ENCODE assay signal across 8 cellular contexts in the genomic region with DNA sequence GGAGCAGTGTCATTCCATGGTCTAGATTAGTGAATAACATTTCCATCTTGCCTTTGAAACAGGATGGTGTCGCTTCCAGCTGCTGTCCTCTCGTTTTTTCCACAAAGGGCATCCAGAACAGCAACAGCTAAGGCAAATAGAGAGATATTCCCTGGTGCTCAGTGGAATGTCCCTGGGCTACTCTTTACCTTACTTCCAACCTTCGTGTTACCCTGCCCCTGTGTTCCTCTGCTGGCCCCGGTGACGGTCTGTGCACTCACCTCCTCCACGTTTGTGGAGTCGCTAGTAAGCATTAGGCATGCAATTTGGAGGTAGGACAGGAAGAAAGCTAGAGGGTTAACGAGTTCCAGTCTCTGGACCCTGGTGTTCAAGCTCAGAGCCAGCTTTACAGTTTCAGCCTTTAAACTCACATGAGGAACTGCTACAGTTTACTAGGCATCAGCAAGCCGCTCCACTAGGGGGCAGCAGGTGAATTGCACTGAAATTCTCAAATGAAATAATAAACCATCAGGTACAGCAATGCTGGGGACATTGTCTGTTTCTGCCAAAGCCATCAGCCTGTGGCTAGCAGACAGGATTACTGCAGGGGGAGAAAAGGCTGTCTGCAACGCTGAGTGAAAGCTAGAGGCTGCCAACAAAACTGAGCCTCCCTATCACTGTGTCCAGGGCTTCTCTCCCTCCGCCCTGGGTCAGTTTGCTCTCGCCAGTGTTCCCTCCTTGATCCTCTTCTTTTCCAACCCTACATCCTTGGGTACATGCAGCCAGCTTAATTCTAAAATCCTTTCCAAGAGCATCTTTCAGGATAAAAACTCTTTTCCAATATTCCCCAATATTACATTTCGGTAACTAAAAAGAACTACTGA. TPM values are rescaled to one million over a fixed set of nuclear protein-coding genes. Genes with fewer than 3 reads are reported as not detected.
DNase-seq lines count a peak whose midpoint lies in the region; ATAC-seq and TF ChIP-seq lines count a peak whose summit lies in the region.
"Had no signal": no experiment of that assay in that cellular context is flagged by ENCODE, and none has a peak within 500 bp of the region (broad histone marks: within the 10 kb centered on the region; RNA-seq: fewer than 3 reads in every experiment).

No MANE protein-coding gene starts in this region.

- H3K9me3 ChIP-seq in right lobe of liver, result no peaks in the 10 kb centered on the region

- TF ChIP-seq CTCF in GM12874 (IDR thresholded peaks at IDR 0.05; ENCODE audit: insufficient read depth, low read depth, low read length) (peak; percentile 81), chondrocyte (IDR thresholded peaks at IDR 0.05) (peak; percentile 95), right lobe of liver (IDR thresholded peaks at IDR 0.05) (peak; percentile 80 to 94 (median 89))

- no peaks in the 10 kb centered on the region for H3K27me3 Mint-ChIP-seq in chondrocyte (ENCODE audit: low read depth)

- ATAC-seq in HG03066 (IDR thresholded peaks at IDR 0.05; ENCODE audit: low read depth, unreplicated experiment), result peak; percentile 34
- peak; percentile 86 to 94 (median 90) for ATAC-seq in right lobe of liver

- peak overlapping the region; percentile 9 for H3K27ac Mint-ChIP-seq in chondrocyte (ENCODE audit: unreplicated experiment)

- H3K27ac ChIP-seq in right lobe of liver, result no peak overlapping the region
- H3K27ac ChIP-seq: skin epidermis had no signal

- peaks cover 0 to 30% (median 7%) of the 10 kb centered on the region in 4 donors for H3K36me3 ChIP-seq in right lobe of liver

- no peaks in the 10 kb centered on the region for H3K27me3 ChIP-seq in right lobe of liver

- 29% methylated on average over 8 of the region's 13 CpGs for WGBS in right lobe of liver (ENCODE audit: insufficient coverage, low coverage, low lambda C conversion rate, missing lambda C conversion rate)

- peaks cover 8% of the 10 kb centered on the region for H3K36me3 Mint-ChIP-seq in chondrocyte (ENCODE audit: low read depth)

- H3K4me1 Mint-ChIP-seq in chondrocyte (ENCODE audit: low read depth), result peaks cover 11% of the 10 kb centered on the region

- no peak for TF ChIP-seq POLR2A in right lobe of liver (IDR thresholded peaks at IDR 0.05)

- H3K9me3 Mint-ChIP-seq in chondrocyte (ENCODE audit: low read depth), result no peaks in the 10 kb centered on the region

- no peak overlapping the region for H3K4me3 Mint-ChIP-seq in chondrocyte (ENCODE audit: unreplicated experiment)

- intact Hi-C loops in right lobe of liver (cut with DNase I), result loop anchor here in 1 of 2 donors (10.0 kb wide), 2 partner anchors 324 to 504 kb away; no protein-coding TSS in a partner anchor

- no peak overlapping the region for H3K4me3 ChIP-seq in right lobe of liver
- H3K4me3 ChIP-seq: skin epidermis had no signal

- H3K4me1 ChIP-seq in right lobe of liver, result no peaks in the 10 kb centered on the region

- DNase-seq in NCI-H345 (lab: John Stamatoyannopoulos, UW) (peak; percentile 84), chondrocyte (ENCODE audit: low spot score) (no peak), right lobe of liver (peak; percentile 68 to 76 (median 74))
- DNase-seq in activated CD4-positive, alpha-beta T cell treated with anti-CD3 and anti-CD28 coated beads for 4 hours, result peak; percentile 67 to 77
- peak; percentile 46 to 52 (median 49) for DNase-seq in stimulated activated CD4-positive, alpha-beta T cell treated with anti-CD3 and anti-CD28 coated beads, TNF-alpha, amount 100 ng/mL, for 4 hours (ENCODE audit: low read depth in 3 of 3)

RNA-seq across cellular contexts. Expression of a gene that starts 9.0 kb away (rescaled TPM):
- total RNA-seq in chondrocyte (31.9 to 35.9 TPM (median 32.7 TPM) in 3 replicates), right lobe of liver (10 to 100 TPM; 29.9 to 52.2 (median 43.9) TPM)

RNA-seq across cellular contexts. Expression of a gene that starts 9.2 kb away (rescaled TPM):
- total RNA-seq in chondrocyte (58.3 to 73.0 TPM (median 60.8 TPM) in 3 replicates), right lobe of liver (10 to 100 TPM; 40.9 to 79.5 (median 67.5) TPM)

RNA-seq across cellular contexts. Expression of a gene that starts 29.3 kb away (rescaled TPM):
- total RNA-seq in chondrocyte (8.9 to 11.2 TPM (median 9.7 TPM) in 3 replicates), right lobe of liver (1 to 10 TPM; 2.4 to 6.7 (median 3.7) TPM)
